In genomic region chr16:69260019-69260418, GRCh38 we compare ENCODE assay signal across 27 cellular contexts. TPM values are rescaled to one million over a fixed set of nuclear protein-coding genes. Genes with fewer than 3 reads are reported as not detected.
DNase-seq lines count a peak whose midpoint lies in the region; ATAC-seq and TF ChIP-seq lines count a peak whose summit lies in the region.
"Had no signal": no experiment of that assay in that cellular context is flagged by ENCODE, and none has a peak within 500 bp of the region (broad histone marks: within the 10 kb centered on the region; RNA-seq: fewer than 3 reads in every experiment).

No MANE protein-coding gene starts in this region.

- TF ChIP-seq CTCF in MM.1S (IDR thresholded peaks at IDR 0.05; ENCODE audit: low read length) (peak; percentile 28), prostate gland (IDR thresholded peaks at IDR 0.05) (no peak)

- peak overlapping the region; percentile 2 for H3K27ac Mint-ChIP-seq in activated naive CD8-positive, alpha-beta T cell
- H3K27ac Mint-ChIP-seq in activated naive CD8-positive, alpha-beta T cell treated with anti-CD3 and anti-CD28 coated beads for 36 hours: no peak overlapping the region
- H3K27ac Mint-ChIP-seq: activated CD4-positive, alpha-beta memory T cell treated with anti-CD3 and anti-CD28 coated beads for 36 hours; neural progenitor cell had no signal

- ATAC-seq in esophagus mucosa (peak; percentile 68), HG02885 (IDR thresholded peaks at IDR 0.05; ENCODE audit: poor library complexity, unreplicated experiment) (no peak)
- ATAC-seq: sciatic nerve; stimulated activated naive CD8-positive, alpha-beta T cell treated with anti-CD3 and anti-CD28 coated beads, Interleukin-15, Interleukin-2, amounts not matched to agents 100 U/mL and 50 U/mL, for 24 hours had no signal

- H3K27me3 ChIP-seq in MM.1S (replicated peaks; ENCODE audit: insufficient read depth, low read length): no peaks in the 10 kb centered on the region
- H3K27me3 ChIP-seq in prostate gland (replicated peaks; ENCODE audit: insufficient read depth): no peaks in the 10 kb centered on the region
- H3K27me3 ChIP-seq: hepatocyte, neural progenitor cell, vagina had no signal

- peak overlapping the region; percentile 64; the same call in 1 of the 2 replicates for H3K27ac ChIP-seq in MM.1S (ENCODE audit: low read length)
- peak overlapping the region; percentile 10 to 70 for H3K27ac ChIP-seq in prostate gland
- H3K27ac ChIP-seq: hepatocyte, neural progenitor cell, vagina had no signal

- peaks cover 9% of the 10 kb centered on the region for H3K36me3 Mint-ChIP-seq in activated naive CD8-positive, alpha-beta T cell
- peaks cover 6% of the 10 kb centered on the region for H3K36me3 Mint-ChIP-seq in activated naive CD8-positive, alpha-beta T cell treated with anti-CD3 and anti-CD28 coated beads for 36 hours
- H3K36me3 Mint-ChIP-seq: activated CD4-positive, alpha-beta memory T cell treated with anti-CD3 and anti-CD28 coated beads for 36 hours had no signal

- intact Hi-C loops in prostate gland (cut with DNase I): no loop called here

- no peak overlapping the region for H3K4me3 Mint-ChIP-seq in activated naive CD8-positive, alpha-beta T cell
- H3K4me3 Mint-ChIP-seq in activated naive CD8-positive, alpha-beta T cell treated with anti-CD3 and anti-CD28 coated beads for 36 hours: no peak overlapping the region
- H3K4me3 Mint-ChIP-seq: activated CD4-positive, alpha-beta memory T cell treated with anti-CD3 and anti-CD28 coated beads for 36 hours; neural progenitor cell had no signal

- no peak for DNase-seq in activated naive CD8-positive, alpha-beta T cell treated with anti-CD3 and anti-CD28 coated beads for 36 hours
- DNase-seq in MM.1S: no peak
- DNase-seq in prostate gland (ENCODE audit: low spot score): no peak
- DNase-seq in NCI-H345 treated with DMSO at 0.1 percent for 48 hours (lab: John Stamatoyannopoulos, UW; ENCODE audit: unreplicated experiment): no peak
- DNase-seq in NCI-H2227 treated with DMSO at 0.1 percent for 48 hours (lab: John Stamatoyannopoulos, UW): no peak
- DNase-seq: ACHN; activated CD4-positive, alpha-beta memory T cell treated with anti-CD3 and anti-CD28 coated beads for 36 hours; Caco-2; cerebellar nuclear complex; erythroblast; foreskin melanocyte; KG1; MV-4-11; NCI-H187 treated with DMSO at 0.1 percent for 48 hours; NCI-H446; posterior cingulate gyrus; SHP77; stimulated activated naive CD8-positive, alpha-beta T cell treated with anti-CD3 and anti-CD28 coated beads, Interleukin-15, Interleukin-2, amounts not matched to agents 100 U/mL and 50 U/mL, for 24 hours; SW 1271; T1000 had no signal

- no peak overlapping the region for H2AFZ ChIP-seq in MM.1S (ENCODE audit: low read length)
- H2AFZ ChIP-seq: hepatocyte, neural progenitor cell had no signal

- H3K36me3 ChIP-seq in MM.1S (replicated peaks; ENCODE audit: insufficient read depth, low read length) (no peaks in the 10 kb centered on the region), prostate gland (no peaks in the 10 kb centered on the region)

- no peaks in the 10 kb centered on the region for H3K9me3 Mint-ChIP-seq in activated naive CD8-positive, alpha-beta T cell (ENCODE audit: low read depth)
- no peaks in the 10 kb centered on the region for H3K9me3 Mint-ChIP-seq in activated naive CD8-positive, alpha-beta T cell treated with anti-CD3 and anti-CD28 coated beads for 36 hours
- H3K9me3 Mint-ChIP-seq: activated CD4-positive, alpha-beta memory T cell treated with anti-CD3 and anti-CD28 coated beads for 36 hours; neural progenitor cell had no signal

- no peaks in the 10 kb centered on the region for H4K20me1 ChIP-seq in MM.1S (ENCODE audit: insufficient read depth, low read length)

- H3K9me3 ChIP-seq in MM.1S (replicated peaks; ENCODE audit: insufficient read depth, low read length) (no peaks in the 10 kb centered on the region), prostate gland (no peaks in the 10 kb centered on the region)
- H3K9me3 ChIP-seq: Caco-2, vagina had no signal

- H3F3A ChIP-seq in MM.1S (ENCODE audit: insufficient read depth, low read length): peaks cover 11% of the 10 kb centered on the region

- H3K27me3 Mint-ChIP-seq in activated naive CD8-positive, alpha-beta T cell: no peaks in the 10 kb centered on the region
- H3K27me3 Mint-ChIP-seq in activated naive CD8-positive, alpha-beta T cell treated with anti-CD3 and anti-CD28 coated beads for 36 hours: no peaks in the 10 kb centered on the region
- H3K27me3 Mint-ChIP-seq: activated CD4-positive, alpha-beta memory T cell treated with anti-CD3 and anti-CD28 coated beads for 36 hours had no signal

- peaks cover 4% of the 10 kb centered on the region for H3K4me1 Mint-ChIP-seq in activated naive CD8-positive, alpha-beta T cell (ENCODE audit: low read depth)
- no peaks in the 10 kb centered on the region for H3K4me1 Mint-ChIP-seq in activated naive CD8-positive, alpha-beta T cell treated with anti-CD3 and anti-CD28 coated beads for 36 hours
- H3K4me1 Mint-ChIP-seq: neural progenitor cell had no signal

- H3K9ac ChIP-seq in MM.1S (ENCODE audit: low read length): no peak overlapping the region
- H3K9ac ChIP-seq: neural progenitor cell had no signal

- H3K4me1 ChIP-seq in MM.1S (ENCODE audit: low read length) (peaks cover 15% of the 10 kb centered on the region; the same call in 1 of the 2 replicates), prostate gland (replicated peaks) (peaks cover 5% of the 10 kb centered on the region)
- H3K4me1 ChIP-seq: Caco-2, neural progenitor cell had no signal

- 68% methylated on average over 4 of the region's 4 CpGs for WGBS in prostate gland

- TF ChIP-seq POLR2A in prostate gland (IDR thresholded peaks at IDR 0.05): no peak

- 0 out of 2 replicates have a peak overlapping the region, but pooled peaks have one; percentile 52 for H3K4me2 ChIP-seq in MM.1S (ENCODE audit: low read depth, low read length)
- H3K4me2 ChIP-seq: hepatocyte, neural progenitor cell had no signal

- no peak overlapping the region for H3K4me3 ChIP-seq in MM.1S (ENCODE audit: low read length)
- H3K4me3 ChIP-seq in prostate gland: no peak overlapping the region
- H3K4me3 ChIP-seq: hepatocyte, neural progenitor cell, vagina had no signal

- H3K9me2 ChIP-seq in MM.1S (replicated peaks; ENCODE audit: insufficient read depth, low read length): no peaks in the 10 kb centered on the region

- H3K79me2 ChIP-seq in MM.1S (ENCODE audit: low read length): 0 out of 2 replicates have a peak, but pooled peaks cover 4% of the 10 kb centered on the region

RNA-seq across cellular contexts. Expression of gene VPS4A, which starts 51.1 kb away (rescaled TPM):
- total RNA-seq in activated naive CD8-positive, alpha-beta T cell treated with anti-CD3 and anti-CD28 coated beads for 36 hours: 10 to 100 TPM; 27.0 to 28.6 TPM
- total RNA-seq in esophagus mucosa: 21.0 TPM
- total RNA-seq in prostate gland: 10 to 100 TPM; 44.8 to 46.1 TPM
